ENCODE assay signal across 15 cellular contexts in genomic region chr4:56650259-56651070, GRCh38. TPM values are rescaled to one million over a fixed set of nuclear protein-coding genes. Genes with fewer than 3 reads are reported as not detected.
DNase-seq lines count a peak whose midpoint lies in the region; ATAC-seq and TF ChIP-seq lines count a peak whose summit lies in the region.
"Had no signal": no experiment of that assay in that cellular context is flagged by ENCODE, and none has a peak within 500 bp of the region (broad histone marks: within the 10 kb centered on the region; RNA-seq: fewer than 3 reads in every experiment).

No MANE protein-coding gene starts in this region.

- TF ChIP-seq POLR2A in transverse colon (IDR thresholded peaks at IDR 0.05) = no peak

- peaks cover 26% of the 10 kb centered on the region for H3K27me3 ChIP-seq in H7 (ENCODE audit: control insufficient read depth, insufficient read depth, low read length)
- H3K27me3 ChIP-seq in transverse colon = peaks cover 27% of the 10 kb centered on the region
- H3K27me3 ChIP-seq: Peyer's patch had no signal

- no peak for TF ChIP-seq EP300 in transverse colon (IDR thresholded peaks at IDR 0.05; ENCODE audit: low read depth)

- in situ Hi-C loops in transverse colon (cut with MboI; ENCODE audit: low pct_ligation_motif_present in 1 of 4, low pct_unique_long_range_greater_than_20kb in 1 of 4, low sequenced_read_pairs in 3 of 4) = no loop called here

- 75% methylated on average over 6 of the region's 6 CpGs; no CpG with 5 or more reads in 1 of the 2 donors for WGBS in transverse colon (ENCODE audit: low coverage in 1 of 2), 2 donors

- peaks cover 55% of the 10 kb centered on the region for H3K36me3 Mint-ChIP-seq in activated T-helper 1 cell treated with anti-CD3 and anti-CD28 coated beads, Interleukin-12 subunit alpha, Interleukin-12 subunit beta, Interleukin-2, Interleukin-4 antibody, amounts not matched to agents 30 ng/mL and 10 ng/mL and 1 ng/mL, durations not matched to agents 14 hours and 24 hours and 36 hours (ENCODE audit: low read depth)
- peaks cover 2% of the 10 kb centered on the region for H3K36me3 Mint-ChIP-seq in memory B cell

- H3K27ac ChIP-seq in transverse colon = no peak overlapping the region

- peaks cover 14% of the 10 kb centered on the region for H3K9me3 Mint-ChIP-seq in activated T-helper 1 cell treated with anti-CD3 and anti-CD28 coated beads, Interleukin-12 subunit alpha, Interleukin-12 subunit beta, Interleukin-2, Interleukin-4 antibody, amounts not matched to agents 30 ng/mL and 10 ng/mL and 1 ng/mL, durations not matched to agents 14 hours and 24 hours and 36 hours
- H3K9me3 Mint-ChIP-seq in memory B cell = peaks cover 4% of the 10 kb centered on the region

- H3K4me1 ChIP-seq in transverse colon = peaks cover 15 to 24% (median 19%) of the 10 kb centered on the region in 4 donors

- peaks cover 0 to 6% of the 10 kb centered on the region in 2 donors for H3K9me3 ChIP-seq in transverse colon

- ATAC-seq in memory B cell (ENCODE audit: low read depth) = peak; percentile 4
- ATAC-seq in GM18520 (IDR thresholded peaks at IDR 0.05; ENCODE audit: unreplicated experiment) = no peak

- TF ChIP-seq CTCF in transverse colon (IDR thresholded peaks at IDR 0.05) = no peak

- DNase-seq in NCI-H82 (lab: John Stamatoyannopoulos, UW) = peak; percentile 2
- no peak for DNase-seq in NCI-H82 treated with DMSO at 0.1 percent for 48 hours (lab: John Stamatoyannopoulos, UW; ENCODE audit: unreplicated experiment)
- peak; percentile 35 for DNase-seq in H7
- no peak for DNase-seq in activated T-helper 1 cell treated with anti-CD3 and anti-CD28 coated beads, Interleukin-12 subunit alpha, Interleukin-12 subunit beta, Interleukin-2, Interleukin-4 antibody, amounts not matched to agents 30 ng/mL and 10 ng/mL and 1 ng/mL, durations not matched to agents 14 hours and 24 hours and 36 hours (ENCODE audit: low spot score)
- no peak for DNase-seq in memory B cell (ENCODE audit: low spot score in 2 of 2)
- no peak for DNase-seq in NCI-H1417 treated with DMSO at 0.1 percent for 48 hours (lab: John Stamatoyannopoulos, UW)
- no peak for DNase-seq in transverse colon
- DNase-seq: activated CD8-positive, alpha-beta memory T cell treated with anti-CD3 and anti-CD28 coated beads, Interleukin-2, amount 50 U/mL, for 48 hours; HFFc6; NCI-H1092; NCI-H345; occipital lobe; Peyer's patch had no signal

- peaks cover 84% of the 10 kb centered on the region for H3K4me1 Mint-ChIP-seq in activated T-helper 1 cell treated with anti-CD3 and anti-CD28 coated beads, Interleukin-12 subunit alpha, Interleukin-12 subunit beta, Interleukin-2, Interleukin-4 antibody, amounts not matched to agents 30 ng/mL and 10 ng/mL and 1 ng/mL, durations not matched to agents 14 hours and 24 hours and 36 hours (ENCODE audit: low read depth)
- H3K4me1 Mint-ChIP-seq in memory B cell = peaks cover 23% of the 10 kb centered on the region

- intact Hi-C loops in activated T-helper 1 cell treated with anti-CD3 and anti-CD28 coated beads, Interleukin-12 subunit alpha, Interleukin-12 subunit beta, Interleukin-2, Interleukin-4 antibody, amounts not matched to agents 30 ng/mL and 10 ng/mL and 1 ng/mL, durations not matched to agents 14 hours and 24 hours and 36 hours (cut with micrococcal nuclease) = loop anchor here (2.0 to 5.0 kb wide), 6 partner anchors 73 to 1103 kb away; partner anchors contain the start of genes AASDH, CLOCK, PPAT and REST
- intact Hi-C loops in transverse colon (cut with DNase I; ENCODE audit: low total_unique reads) = no loop called here

- peak overlapping the region; percentile 91 for H3K27ac Mint-ChIP-seq in activated T-helper 1 cell treated with anti-CD3 and anti-CD28 coated beads, Interleukin-12 subunit alpha, Interleukin-12 subunit beta, Interleukin-2, Interleukin-4 antibody, amounts not matched to agents 30 ng/mL and 10 ng/mL and 1 ng/mL, durations not matched to agents 14 hours and 24 hours and 36 hours
- peak overlapping the region; percentile 81 for H3K27ac Mint-ChIP-seq in memory B cell
- H3K27ac Mint-ChIP-seq: HFFc6 had no signal

- no peaks in the 10 kb centered on the region for H3K36me3 ChIP-seq in H7 (replicated peaks; ENCODE audit: control insufficient read depth, insufficient read depth, low read length)
- H3K36me3 ChIP-seq in transverse colon = no peaks in the 10 kb centered on the region
- H3K36me3 ChIP-seq: Peyer's patch had no signal

- no peaks in the 10 kb centered on the region for H3K27me3 Mint-ChIP-seq in activated T-helper 1 cell treated with anti-CD3 and anti-CD28 coated beads, Interleukin-12 subunit alpha, Interleukin-12 subunit beta, Interleukin-2, Interleukin-4 antibody, amounts not matched to agents 30 ng/mL and 10 ng/mL and 1 ng/mL, durations not matched to agents 14 hours and 24 hours and 36 hours (ENCODE audit: insufficient read depth)
- H3K27me3 Mint-ChIP-seq in memory B cell = peaks cover 9% of the 10 kb centered on the region

- H3K4me3 ChIP-seq in H7 (ENCODE audit: insufficient read depth, low read depth, low read length) (no peak overlapping the region), transverse colon (no peak overlapping the region)
- H3K4me3 ChIP-seq: Peyer's patch had no signal

- H3K4me3 Mint-ChIP-seq in activated T-helper 1 cell treated with anti-CD3 and anti-CD28 coated beads, Interleukin-12 subunit alpha, Interleukin-12 subunit beta, Interleukin-2, Interleukin-4 antibody, amounts not matched to agents 30 ng/mL and 10 ng/mL and 1 ng/mL, durations not matched to agents 14 hours and 24 hours and 36 hours = peak overlapping the region; percentile 46
- no peak overlapping the region for H3K4me3 Mint-ChIP-seq in memory B cell
- H3K4me3 Mint-ChIP-seq: HFFc6 had no signal

RNA-seq across cellular contexts. Expression of gene HOPX, which starts 30.6 kb away (rescaled TPM):
- total RNA-seq in H7 (2014; rRNA removed; shearing (Covaris generic)) = not detected in 2 replicates
- 121 and 128 TPM in 2 replicates for total RNA-seq in activated T-helper 1 cell treated with anti-CD3 and anti-CD28 coated beads, Interleukin-12 subunit alpha, Interleukin-12 subunit beta, Interleukin-2, Interleukin-4 antibody, amounts not matched to agents 30 ng/mL and 10 ng/mL and 1 ng/mL, durations not matched to agents 14 hours and 24 hours and 36 hours
- 10 to 100 TPM in 1 of 4 donors, 1 to 10 TPM in 3; 2.6 to 27.5 (median 7.7) TPM for total RNA-seq in transverse colon
- total RNA-seq: A172, HFFc6 had no signal

Comparison
In these comparisons a context has a peak if more than half of its experiments do, and no peak if none do; other contexts are left out.
1. DNase-seq: peak in NCI-H82 (single experiment) and H7 (single experiment); none in NCI-H82 treated with DMSO at 0.1 percent for 48 hours (single experiment), activated T-helper 1 cell treated with anti-CD3 and anti-CD28 coated beads, Interleukin-12 subunit alpha, Interleukin-12 subunit beta, Interleukin-2, Interleukin-4 antibody, amounts not matched to agents 30 ng/mL and 10 ng/mL and 1 ng/mL, durations not matched to agents 14 hours and 24 hours and 36 hours (single experiment), memory B cell (0 of 2), NCI-H1417 treated with DMSO at 0.1 percent for 48 hours (single experiment) and transverse colon (single experiment).